1 cellular context compared by ENCODE assay signal in genomic region chr19:15448778-15449619, GRCh38.
TF ChIP-seq lines count a peak whose summit lies in the region.

No MANE protein-coding gene starts in this region.

TF ChIP-seq in HEK293, 187 proteins besides CTCF, POLR2A, EP300 and RAD21 (continued from another document):
- TF ChIP-seq ZNF266 (tag by site-specific recombination; IDR thresholded peaks at IDR 0.05; ENCODE audit: low read depth) (no peak), ZNF311 (tag by site-specific recombination; IDR thresholded peaks at IDR 0.05; ENCODE audit: borderline replicate concordance) (no peak), ZNF16 (tag by site-specific recombination; IDR thresholded peaks at IDR 0.05; ENCODE audit: low read depth) (no peak), ZNF521 (tag by site-specific recombination; IDR thresholded peaks at IDR 0.05) (no peak), ZNF600 (tag by site-specific recombination; IDR thresholded peaks at IDR 0.05) (peak; percentile 40; the same call in 1 of the 2 replicates)
